16 cellular contexts compared by ENCODE assay signal in genomic region chr6:125586074-125586473, GRCh38.
DNase-seq lines count a peak whose midpoint lies in the region; ATAC-seq and TF ChIP-seq lines count a peak whose summit lies in the region.
"Had no signal": no experiment of that assay in that cellular context is flagged by ENCODE, and none has a peak within 500 bp of the region (broad histone marks: within the 10 kb centered on the region; RNA-seq: fewer than 3 reads in every experiment).

No MANE protein-coding gene starts in this region.

- H3K4me1 ChIP-seq in cardiac muscle cell (ENCODE audit: low read depth): peaks cover 19% of the 10 kb centered on the region
- H3K4me1 ChIP-seq in heart left ventricle: peaks cover 0 to 26% (median 3%) of the 10 kb centered on the region in 12 donors
- peaks cover 3% of the 10 kb centered on the region; the same call in 1 of the 2 replicates for H3K4me1 ChIP-seq in SJCRH30
- H3K4me1 ChIP-seq: BLaER1 treated with 17β-estradiol and CSF1 and Interleukin-3, amounts not matched to agents 10 nM and 100 nM had no signal

- TF ChIP-seq POLR2A in heart left ventricle (IDR thresholded peaks at IDR 0.05): no peak

- H3K27ac ChIP-seq in cardiac muscle cell (peak overlapping the region; percentile 5), heart left ventricle (no peak overlapping the region), SJCRH30 (no peak overlapping the region)
- H3K27ac ChIP-seq: BLaER1 treated with 17β-estradiol and CSF1 and Interleukin-3, amounts not matched to agents 10 nM and 100 nM had no signal

- H3K9me3 ChIP-seq in cardiac muscle cell (ENCODE audit: low read depth) (no peaks in the 10 kb centered on the region), heart left ventricle (no peaks in the 10 kb centered on the region), SJCRH30 (replicated peaks) (no peaks in the 10 kb centered on the region)
- H3K9me3 ChIP-seq: BLaER1 treated with 17β-estradiol and CSF1 and Interleukin-3, amounts not matched to agents 10 nM and 100 nM had no signal

- H3K4me3 ChIP-seq in cardiac muscle cell (no peak overlapping the region), heart left ventricle (no peak overlapping the region), fibroblast of villous mesenchyme (ENCODE audit: low read depth, low read length) (no peak overlapping the region), SJCRH30 (no peak overlapping the region)
- H3K4me3 ChIP-seq: BLaER1 treated with 17β-estradiol and CSF1 and Interleukin-3, amounts not matched to agents 10 nM and 100 nM had no signal

- TF ChIP-seq CTCF in cardiac muscle cell (IDR thresholded peaks at IDR 0.05; ENCODE audit: low read depth, low read length): no peak
- TF ChIP-seq CTCF in heart left ventricle (IDR thresholded peaks at IDR 0.05): no peak
- TF ChIP-seq CTCF in fibroblast of villous mesenchyme (IDR thresholded peaks at IDR 0.05; ENCODE audit: insufficient read depth, low read depth, low read length): no peak

- ATAC-seq in heart left ventricle: no peak
- ATAC-seq: stimulated activated memory B cell treated with anti-CD40 and anti-IgM and Interleukin-4, amounts not matched to agents 10 μg/mL and 1 μg/mL and 100 μg/mL, for 72 hours had no signal

- no peaks in the 10 kb centered on the region for H3K36me3 ChIP-seq in cardiac muscle cell
- H3K36me3 ChIP-seq in heart left ventricle: no peaks in the 10 kb centered on the region
- no peaks in the 10 kb centered on the region for H3K36me3 ChIP-seq in SJCRH30
- H3K36me3 ChIP-seq: BLaER1 treated with 17β-estradiol and CSF1 and Interleukin-3, amounts not matched to agents 10 nM and 100 nM had no signal

- DNase-seq in cardiac muscle cell (ENCODE audit: low read depth in 1 of 2, low spot score in 1 of 2): peak in 1 of 2 donors; percentile 13
- no peak for DNase-seq in heart left ventricle
- DNase-seq in astrocyte of the hippocampus (ENCODE audit: low read depth, low spot score): peak; percentile 50
- DNase-seq in fibroblast of villous mesenchyme (ENCODE audit: low read depth): peak; percentile 2
- no peak for DNase-seq in DMS153 treated with DMSO at 0.1 percent for 48 hours (lab: John Stamatoyannopoulos, UW; ENCODE audit: unreplicated experiment)
- DNase-seq in SJCRH30: no peak
- DNase-seq in NCI-H1048 (lab: John Stamatoyannopoulos, UW): no peak
- DNase-seq in stimulated activated CD4-positive, alpha-beta T cell treated with anti-CD3 and anti-CD28 coated beads, Interleukin-4, amount 100 ng/mL, for 4 hours: no peak
- DNase-seq: activated CD4-positive, alpha-beta T cell treated with anti-CD3 and anti-CD28 coated beads, Interleukin-2, amount 50 U/mL, for 48 hours; activated naive CD4-positive, alpha-beta T cell treated with Interleukin-2 at 50 U/mL for 16 hours; NCI-H2029; NCI-H446 treated with DMSO at 0.1 percent for 48 hours; nephron progenitor cell; SIG-M5 had no signal

- intact Hi-C loops in heart left ventricle (cut with DNase I): loop anchor here in 9 of 10 donors (5.0 to 10.0 kb wide), 5 partner anchors 86 to 271 kb away; partner anchors contain the start of gene HEY2 (in 8 of the 9)

- 77 to 90% (median 83%) methylated on average over 3 of the region's 3 CpGs for WGBS in heart left ventricle, 4 donors

- H3K27me3 ChIP-seq in cardiac muscle cell (no peaks in the 10 kb centered on the region), heart left ventricle (no peaks in the 10 kb centered on the region), SJCRH30 (no peaks in the 10 kb centered on the region)
- H3K27me3 ChIP-seq: BLaER1 treated with 17β-estradiol and CSF1 and Interleukin-3, amounts not matched to agents 10 nM and 100 nM had no signal

Comparison
In these comparisons a context has a peak if more than half of its experiments do, and no peak if none do; other contexts are left out.
1. DNase-seq: peak in astrocyte of the hippocampus (single experiment) and fibroblast of villous mesenchyme (single experiment); none in heart left ventricle (0 of 5), DMS153 treated with DMSO at 0.1 percent for 48 hours (single experiment), SJCRH30 (0 of 2), NCI-H1048 (single experiment) and stimulated activated CD4-positive, alpha-beta T cell treated with anti-CD3 and anti-CD28 coated beads, Interleukin-4, amount 100 ng/mL, for 4 hours (0 of 2).